1 cellular context compared by ENCODE assay signal in the genomic region with DNA sequence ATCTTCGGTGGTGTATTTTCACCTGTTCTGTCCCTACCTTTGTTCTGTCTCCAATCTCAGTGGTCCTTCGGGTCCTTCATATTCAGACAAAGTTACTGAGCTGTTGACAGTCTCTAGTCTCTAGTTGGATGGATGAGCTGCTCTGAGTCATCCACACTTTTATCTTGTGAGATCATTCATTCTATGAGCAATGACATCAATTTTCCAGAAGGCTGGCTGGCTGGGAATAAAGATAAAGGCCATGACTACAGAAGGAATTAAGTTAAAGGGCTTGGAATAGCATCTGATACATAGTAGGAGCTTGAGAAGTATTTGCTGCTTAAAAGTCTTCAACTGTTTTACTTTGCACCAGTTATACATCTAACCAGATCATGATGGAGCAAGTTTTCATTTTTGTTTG.
TF ChIP-seq lines count a peak whose summit lies in the region.

No MANE protein-coding gene starts in this region.

TF ChIP-seq in K562, 482 proteins besides CTCF, POLR2A, EP300 and RAD21 (continued from another document and continues in another):
- TF ChIP-seq, protein P1, sequence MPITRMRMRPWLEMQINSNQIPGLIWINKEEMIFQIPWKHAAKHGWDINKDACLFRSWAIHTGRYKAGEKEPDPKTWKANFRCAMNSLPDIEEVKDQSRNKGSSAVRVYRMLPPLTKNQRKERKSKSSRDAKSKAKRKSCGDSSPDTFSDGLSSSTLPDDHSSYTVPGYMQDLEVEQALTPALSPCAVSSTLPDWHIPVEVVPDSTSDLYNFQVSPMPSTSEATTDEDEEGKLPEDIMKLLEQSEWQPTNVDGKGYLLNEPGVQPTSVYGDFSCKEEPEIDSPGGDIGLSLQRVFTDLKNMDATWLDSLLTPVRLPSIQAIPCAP (CRISPR knock-in tag; IDR thresholded peaks at IDR 0.05; ENCODE audit: borderline replicate concordance), result no peak
- TF ChIP-seq MAFG (tag; conservative IDR thresholded peaks at IDR 0.05) (0 out of 2 replicates have a peak, but pooled peaks have one; percentile 10), ARID1B (IDR thresholded peaks at IDR 0.05) (peak; percentile 95), ZNF785 (CRISPR knock-in tag; IDR thresholded peaks at IDR 0.05) (no peak), CBFA2T3 (IDR thresholded peaks at IDR 0.05) (peak; percentile 89), ZNF699 (CRISPR knock-in tag; IDR thresholded peaks at IDR 0.05; ENCODE audit: insufficient replicate concordance) (no peak), NFIC (IDR thresholded peaks at IDR 0.05) (peak; percentile 37; the same call in 1 of the 2 replicates), MCM5 (IDR thresholded peaks at IDR 0.05; ENCODE audit: low read depth) (no peak), ZNF311 (CRISPR knock-in tag; IDR thresholded peaks at IDR 0.05) (no peak), L3MBTL2 (IDR thresholded peaks at IDR 0.05) (no peak), SOX6 (IDR thresholded peaks at IDR 0.05) (peak; percentile 70), HNRNPH1 (optimal IDR thresholded peaks at IDR 0.05; ENCODE audit: low read depth, low read length) (no peak), SMC3 (conservative IDR thresholded peaks at IDR 0.05; ENCODE audit: insufficient read depth, low read depth, low read length) (no peak), ZNF696 (CRISPR knock-in tag; conservative IDR thresholded peaks at IDR 0.05) (no peak), ZC3H4 (CRISPR knock-in tag; IDR thresholded peaks at IDR 0.05; ENCODE audit: borderline replicate concordance) (no peak), ZNF184 (CRISPR knock-in tag; IDR thresholded peaks at IDR 0.05) (no peak), CTBP1 (IDR thresholded peaks at IDR 0.05; ENCODE audit: borderline replicate concordance) (peak; percentile 85), NCOR1 (IDR thresholded peaks at IDR 0.05) (peak; percentile 78), FOXA3 (CRISPR knock-in tag; conservative IDR thresholded peaks at IDR 0.05 in 1 of 2, IDR thresholded peaks at IDR 0.05 in 1 of 2) (no peak), NCOA1 (IDR thresholded peaks at IDR 0.05; ENCODE audit: low read depth) (0 out of 2 replicates have a peak, but pooled peaks have one; percentile 20), ZFPM2 (CRISPR knock-in tag; IDR thresholded peaks at IDR 0.05) (no peak), TFAM (CRISPR knock-in tag; conservative IDR thresholded peaks at IDR 0.05) (no peak), POLR2B (IDR thresholded peaks at IDR 0.05; ENCODE audit: low read depth, partially characterized antibody) (no peak), PTTG1 (tag; IDR thresholded peaks at IDR 0.05; ENCODE audit: low read depth) (no peak), BRF1 (IDR thresholded peaks at IDR 0.05; ENCODE audit: borderline replicate concordance, extremely low read depth, insufficient read length) (no peak), ZNF444 (CRISPR knock-in tag; IDR thresholded peaks at IDR 0.05) (no peak), ZBTB17 (CRISPR knock-in tag; IDR thresholded peaks at IDR 0.05) (no peak), SMARCA4 (IDR thresholded peaks at IDR 0.05) (peak; percentile 95), HSF4 (CRISPR knock-in tag; IDR thresholded peaks at IDR 0.05; ENCODE audit: borderline replicate concordance) (no peak), LARP7 (IDR thresholded peaks at IDR 0.05) (no peak), FUS (optimal IDR thresholded peaks at IDR 0.05; ENCODE audit: low read depth, low read length) (no peak), SREBF2 (CRISPR knock-in tag; IDR thresholded peaks at IDR 0.05) (no peak), E2F3 (CRISPR knock-in tag; IDR thresholded peaks at IDR 0.05) (no peak), CREM (IDR thresholded peaks at IDR 0.05; ENCODE audit: low read depth) (peak; percentile 65), ZNF431 (CRISPR knock-in tag; IDR thresholded peaks at IDR 0.05) (no peak), ZNF282 (CRISPR knock-in tag; IDR thresholded peaks at IDR 0.05) (no peak), HMG20B (CRISPR knock-in tag; IDR thresholded peaks at IDR 0.05) (no peak), ETV5 (CRISPR knock-in tag; IDR thresholded peaks at IDR 0.05; ENCODE audit: low read depth) (no peak), ZSCAN29 (IDR thresholded peaks at IDR 0.05) (no peak), CREB1 (IDR thresholded peaks at IDR 0.05) (peak; percentile 54; the same call in 1 of the 2 replicates), CREB1 (CRISPR knock-in tag; IDR thresholded peaks at IDR 0.05) (no peak), ATF7 (IDR thresholded peaks at IDR 0.05) (peak; percentile 93), ATF1 (CRISPR knock-in tag; IDR thresholded peaks at IDR 0.05) (no peak), ATF1 (tag; IDR thresholded peaks at IDR 0.05) (peak; percentile 26; the same call in 1 of the 2 replicates)
- TF ChIP-seq, protein P2, sequence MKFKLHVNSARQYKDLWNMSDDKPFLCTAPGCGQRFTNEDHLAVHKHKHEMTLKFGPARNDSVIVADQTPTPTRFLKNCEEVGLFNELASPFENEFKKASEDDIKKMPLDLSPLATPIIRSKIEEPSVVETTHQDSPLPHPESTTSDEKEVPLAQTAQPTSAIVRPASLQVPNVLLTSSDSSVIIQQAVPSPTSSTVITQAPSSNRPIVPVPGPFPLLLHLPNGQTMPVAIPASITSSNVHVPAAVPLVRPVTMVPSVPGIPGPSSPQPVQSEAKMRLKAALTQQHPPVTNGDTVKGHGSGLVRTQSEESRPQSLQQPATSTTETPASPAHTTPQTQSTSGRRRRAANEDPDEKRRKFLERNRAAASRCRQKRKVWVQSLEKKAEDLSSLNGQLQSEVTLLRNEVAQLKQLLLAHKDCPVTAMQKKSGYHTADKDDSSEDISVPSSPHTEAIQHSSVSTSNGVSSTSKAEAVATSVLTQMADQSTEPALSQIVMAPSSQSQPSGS (CRISPR knock-in tag; IDR thresholded peaks at IDR 0.05), result no peak
- TF ChIP-seq, protein P3, sequence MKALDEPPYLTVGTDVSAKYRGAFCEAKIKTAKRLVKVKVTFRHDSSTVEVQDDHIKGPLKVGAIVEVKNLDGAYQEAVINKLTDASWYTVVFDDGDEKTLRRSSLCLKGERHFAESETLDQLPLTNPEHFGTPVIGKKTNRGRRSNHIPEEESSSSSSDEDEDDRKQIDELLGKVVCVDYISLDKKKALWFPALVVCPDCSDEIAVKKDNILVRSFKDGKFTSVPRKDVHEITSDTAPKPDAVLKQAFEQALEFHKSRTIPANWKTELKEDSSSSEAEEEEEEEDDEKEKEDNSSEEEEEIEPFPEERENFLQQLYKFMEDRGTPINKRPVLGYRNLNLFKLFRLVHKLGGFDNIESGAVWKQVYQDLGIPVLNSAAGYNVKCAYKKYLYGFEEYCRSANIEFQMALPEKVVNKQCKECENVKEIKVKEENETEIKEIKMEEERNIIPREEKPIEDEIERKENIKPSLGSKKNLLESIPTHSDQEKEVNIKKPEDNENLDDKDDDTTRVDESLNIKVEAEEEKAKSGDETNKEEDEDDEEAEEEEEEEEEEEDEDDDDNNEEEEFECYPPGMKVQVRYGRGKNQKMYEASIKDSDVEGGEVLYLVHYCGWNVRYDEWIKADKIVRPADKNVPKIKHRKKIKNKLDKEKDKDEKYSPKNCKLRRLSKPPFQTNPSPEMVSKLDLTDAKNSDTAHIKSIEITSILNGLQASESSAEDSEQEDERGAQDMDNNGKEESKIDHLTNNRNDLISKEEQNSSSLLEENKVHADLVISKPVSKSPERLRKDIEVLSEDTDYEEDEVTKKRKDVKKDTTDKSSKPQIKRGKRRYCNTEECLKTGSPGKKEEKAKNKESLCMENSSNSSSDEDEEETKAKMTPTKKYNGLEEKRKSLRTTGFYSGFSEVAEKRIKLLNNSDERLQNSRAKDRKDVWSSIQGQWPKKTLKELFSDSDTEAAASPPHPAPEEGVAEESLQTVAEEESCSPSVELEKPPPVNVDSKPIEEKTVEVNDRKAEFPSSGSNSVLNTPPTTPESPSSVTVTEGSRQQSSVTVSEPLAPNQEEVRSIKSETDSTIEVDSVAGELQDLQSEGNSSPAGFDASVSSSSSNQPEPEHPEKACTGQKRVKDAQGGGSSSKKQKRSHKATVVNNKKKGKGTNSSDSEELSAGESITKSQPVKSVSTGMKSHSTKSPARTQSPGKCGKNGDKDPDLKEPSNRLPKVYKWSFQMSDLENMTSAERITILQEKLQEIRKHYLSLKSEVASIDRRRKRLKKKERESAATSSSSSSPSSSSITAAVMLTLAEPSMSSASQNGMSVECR (CRISPR knock-in tag; IDR thresholded peaks at IDR 0.05), result no peak
- TF ChIP-seq, protein P4, sequence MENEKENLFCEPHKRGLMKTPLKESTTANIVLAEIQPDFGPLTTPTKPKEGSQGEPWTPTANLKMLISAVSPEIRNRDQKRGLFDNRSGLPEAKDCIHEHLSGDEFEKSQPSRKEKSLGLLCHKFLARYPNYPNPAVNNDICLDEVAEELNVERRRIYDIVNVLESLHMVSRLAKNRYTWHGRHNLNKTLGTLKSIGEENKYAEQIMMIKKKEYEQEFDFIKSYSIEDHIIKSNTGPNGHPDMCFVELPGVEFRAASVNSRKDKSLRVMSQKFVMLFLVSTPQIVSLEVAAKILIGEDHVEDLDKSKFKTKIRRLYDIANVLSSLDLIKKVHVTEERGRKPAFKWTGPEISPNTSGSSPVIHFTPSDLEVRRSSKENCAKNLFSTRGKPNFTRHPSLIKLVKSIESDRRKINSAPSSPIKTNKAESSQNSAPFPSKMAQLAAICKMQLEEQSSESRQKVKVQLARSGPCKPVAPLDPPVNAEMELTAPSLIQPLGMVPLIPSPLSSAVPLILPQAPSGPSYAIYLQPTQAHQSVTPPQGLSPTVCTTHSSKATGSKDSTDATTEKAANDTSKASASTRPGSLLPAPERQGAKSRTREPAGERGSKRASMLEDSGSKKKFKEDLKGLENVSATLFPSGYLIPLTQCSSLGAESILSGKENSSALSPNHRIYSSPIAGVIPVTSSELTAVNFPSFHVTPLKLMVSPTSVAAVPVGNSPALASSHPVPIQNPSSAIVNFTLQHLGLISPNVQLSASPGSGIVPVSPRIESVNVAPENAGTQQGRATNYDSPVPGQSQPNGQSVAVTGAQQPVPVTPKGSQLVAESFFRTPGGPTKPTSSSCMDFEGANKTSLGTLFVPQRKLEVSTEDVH (IDR thresholded peaks at IDR 0.05; ENCODE audit: low read depth, partially characterized antibody), result no peak
- TF ChIP-seq, protein P5, sequence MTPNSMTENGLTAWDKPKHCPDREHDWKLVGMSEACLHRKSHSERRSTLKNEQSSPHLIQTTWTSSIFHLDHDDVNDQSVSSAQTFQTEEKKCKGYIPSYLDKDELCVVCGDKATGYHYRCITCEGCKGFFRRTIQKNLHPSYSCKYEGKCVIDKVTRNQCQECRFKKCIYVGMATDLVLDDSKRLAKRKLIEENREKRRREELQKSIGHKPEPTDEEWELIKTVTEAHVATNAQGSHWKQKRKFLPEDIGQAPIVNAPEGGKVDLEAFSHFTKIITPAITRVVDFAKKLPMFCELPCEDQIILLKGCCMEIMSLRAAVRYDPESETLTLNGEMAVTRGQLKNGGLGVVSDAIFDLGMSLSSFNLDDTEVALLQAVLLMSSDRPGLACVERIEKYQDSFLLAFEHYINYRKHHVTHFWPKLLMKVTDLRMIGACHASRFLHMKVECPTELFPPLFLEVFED (CRISPR knock-in tag; conservative IDR thresholded peaks at IDR 0.05), result no peak
- TF ChIP-seq, protein P6, sequence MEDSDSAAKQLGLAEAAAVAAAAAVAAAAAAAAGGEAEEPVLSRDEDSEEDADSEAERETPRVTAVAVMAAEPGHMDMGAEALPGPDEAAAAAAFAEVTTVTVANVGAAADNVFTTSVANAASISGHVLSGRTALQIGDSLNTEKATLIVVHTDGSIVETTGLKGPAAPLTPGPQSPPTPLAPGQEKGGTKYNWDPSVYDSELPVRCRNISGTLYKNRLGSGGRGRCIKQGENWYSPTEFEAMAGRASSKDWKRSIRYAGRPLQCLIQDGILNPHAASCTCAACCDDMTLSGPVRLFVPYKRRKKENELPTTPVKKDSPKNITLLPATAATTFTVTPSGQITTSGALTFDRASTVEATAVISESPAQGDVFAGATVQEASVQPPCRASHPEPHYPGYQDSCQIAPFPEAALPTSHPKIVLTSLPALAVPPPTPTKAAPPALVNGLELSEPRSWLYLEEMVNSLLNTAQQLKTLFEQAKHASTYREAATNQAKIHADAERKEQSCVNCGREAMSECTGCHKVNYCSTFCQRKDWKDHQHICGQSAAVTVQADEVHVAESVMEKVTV (CRISPR knock-in tag; IDR thresholded peaks at IDR 0.05), result no peak
- TF ChIP-seq, protein P7, sequence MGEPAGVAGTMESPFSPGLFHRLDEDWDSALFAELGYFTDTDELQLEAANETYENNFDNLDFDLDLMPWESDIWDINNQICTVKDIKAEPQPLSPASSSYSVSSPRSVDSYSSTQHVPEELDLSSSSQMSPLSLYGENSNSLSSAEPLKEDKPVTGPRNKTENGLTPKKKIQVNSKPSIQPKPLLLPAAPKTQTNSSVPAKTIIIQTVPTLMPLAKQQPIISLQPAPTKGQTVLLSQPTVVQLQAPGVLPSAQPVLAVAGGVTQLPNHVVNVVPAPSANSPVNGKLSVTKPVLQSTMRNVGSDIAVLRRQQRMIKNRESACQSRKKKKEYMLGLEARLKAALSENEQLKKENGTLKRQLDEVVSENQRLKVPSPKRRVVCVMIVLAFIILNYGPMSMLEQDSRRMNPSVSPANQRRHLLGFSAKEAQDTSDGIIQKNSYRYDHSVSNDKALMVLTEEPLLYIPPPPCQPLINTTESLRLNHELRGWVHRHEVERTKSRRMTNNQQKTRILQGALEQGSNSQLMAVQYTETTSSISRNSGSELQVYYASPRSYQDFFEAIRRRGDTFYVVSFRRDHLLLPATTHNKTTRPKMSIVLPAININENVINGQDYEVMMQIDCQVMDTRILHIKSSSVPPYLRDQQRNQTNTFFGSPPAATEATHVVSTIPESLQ (CRISPR knock-in tag; IDR thresholded peaks at IDR 0.05), result no peak
